ENCODE assay signal across 10 cellular contexts in genomic region chr22:38312261-38312800, GRCh38. TPM values are rescaled to one million over a fixed set of nuclear protein-coding genes. Genes with fewer than 3 reads are reported as not detected.
DNase-seq lines count a peak whose midpoint lies in the region; ATAC-seq, FAIRE-seq and TF ChIP-seq lines count a peak whose summit lies in the region.
"Had no signal": no experiment of that assay in that cellular context is flagged by ENCODE, and none has a peak within 500 bp of the region (broad histone marks: within the 10 kb centered on the region; RNA-seq: fewer than 3 reads in every experiment).

No MANE protein-coding gene starts in this region.

- no peaks in the 10 kb centered on the region for H3K9me3 Mint-ChIP-seq in CD4-positive, alpha-beta T cell

- H3K27me3 ChIP-seq in CD4-positive, alpha-beta T cell (ENCODE audit: control insufficient read depth, insufficient read depth, low read length), result no peaks in the 10 kb centered on the region
- H3K27me3 ChIP-seq in H1 (replicated peaks in 1 of 4; ENCODE audit: control insufficient read depth in 3 of 4, extremely low read depth in 1 of 4, insufficient read depth in 3 of 4, low read length in 3 of 4) (no peaks in the 10 kb centered on the region), ovary (no peaks in the 10 kb centered on the region)

- TF ChIP-seq POLR2A in H1 (IDR thresholded peaks at IDR 0.05; ENCODE audit: control extremely low read depth in 1 of 2, low read depth in 2 of 2, low read length in 2 of 2), result no peak
- no peak for TF ChIP-seq POLR2A in ovary (IDR thresholded peaks at IDR 0.05)
- no peak for TF ChIP-seq POLR2A in GM12892 (IDR thresholded peaks at IDR 0.05; ENCODE audit: low read depth, low read length)

- no peak overlapping the region for H3K4me3 Mint-ChIP-seq in CD4-positive, alpha-beta T cell

- no peak overlapping the region for H3K27ac ChIP-seq in CD4-positive, alpha-beta T cell (ENCODE audit: low read depth, low read length)
- H3K27ac ChIP-seq in OCI-LY7 (ENCODE audit: low read depth, low read length, poor library complexity, severe bottlenecking) (peak overlapping the region; percentile 77), H1 (ENCODE audit: low read depth, low read length) (no peak overlapping the region), ovary (peak overlapping the region; percentile 95 to 97)

- no peak overlapping the region for H3K9ac ChIP-seq in H1 (replicated peaks in 1 of 4; ENCODE audit: extremely low read depth in 1 of 4, low read depth in 3 of 4, low read length in 3 of 4)

- peak overlapping the region; percentile 11; the same call in 1 of the 2 replicates for H3K18ac ChIP-seq in H1 (ENCODE audit: extremely low read depth, low read length)

- ATAC-seq in CD4-positive, alpha-beta T cell (ENCODE audit: poor library complexity), result no peak

- no peak overlapping the region for H3K4ac ChIP-seq in H1 (replicated peaks; ENCODE audit: insufficient read length, low read depth, low read length)

- peaks cover 76% of the 10 kb centered on the region for H3K4me1 Mint-ChIP-seq in CD4-positive, alpha-beta T cell (ENCODE audit: low read depth)

- no peak overlapping the region for H3K56ac ChIP-seq in H1 (replicated peaks; ENCODE audit: insufficient read length, low read depth, low read length)

- H3K27ac Mint-ChIP-seq in CD4-positive, alpha-beta T cell, result peak overlapping the region; percentile 99

- H3K27me3 Mint-ChIP-seq in CD4-positive, alpha-beta T cell, result no peaks in the 10 kb centered on the region

- H4K5ac ChIP-seq in H1 (ENCODE audit: insufficient read length, low read depth, low read length), result no peak overlapping the region

- no peak overlapping the region for H2BK20ac ChIP-seq in H1 (ENCODE audit: low read length)

- peaks cover 65% of the 10 kb centered on the region for H3K4me1 ChIP-seq in OCI-LY7 (ENCODE audit: insufficient read depth, low read length, poor library complexity, severe bottlenecking)
- H3K4me1 ChIP-seq in H1 (replicated peaks in 1 of 4; ENCODE audit: control insufficient read depth in 3 of 4, insufficient read depth in 4 of 4, low read length in 3 of 4), result peaks cover 7 to 35% (median 26%) of the 10 kb centered on the region in 4 experiments
- peaks cover 27% of the 10 kb centered on the region for H3K4me1 ChIP-seq in ovary (ENCODE audit: insufficient read depth)

- TF ChIP-seq EP300 in H1 (IDR thresholded peaks at IDR 0.05; ENCODE audit: borderline replicate concordance in 1 of 2, low read depth in 2 of 2, low read length in 2 of 2) (no peak), ovary (IDR thresholded peaks at IDR 0.05) (no peak)

- H3K9me2 ChIP-seq in OCI-LY7 (ENCODE audit: insufficient read depth, low read length), result no peaks in the 10 kb centered on the region

- H3K23me2 ChIP-seq in H1 (ENCODE audit: low read depth, low read length), result peaks cover 6% of the 10 kb centered on the region; the same call in 1 of the 2 replicates

- H3K4me2 ChIP-seq in OCI-LY7 (ENCODE audit: low read length), result 0 out of 2 replicates have a peak overlapping the region, but pooled peaks have one; percentile 4
- no peak overlapping the region; a peak in 1 of 4 replicates for H3K4me2 ChIP-seq in H1 (ENCODE audit: insufficient read depth in 1 of 2, low read depth in 2 of 2, low read length in 2 of 2)

- H3K9me3 ChIP-seq in CD4-positive, alpha-beta T cell (ENCODE audit: control insufficient read depth, low read length), result no peaks in the 10 kb centered on the region
- H3K9me3 ChIP-seq in OCI-LY7 (ENCODE audit: low read length), result no peaks in the 10 kb centered on the region
- no peaks in the 10 kb centered on the region for H3K9me3 ChIP-seq in H1 (ENCODE audit: insufficient read depth in 2 of 2, low read depth in 1 of 2, low read length in 1 of 2)
- no peaks in the 10 kb centered on the region for H3K9me3 ChIP-seq in ovary

- H3K14ac ChIP-seq in H1 (ENCODE audit: insufficient read length), result no peak overlapping the region

- no TSS peak for BruUV-seq in OCI-LY7 (replicated peaks; lab: Mats Ljungman, UMichigan)

- intact Hi-C loops in CD4-positive, alpha-beta T cell (cut with DNase I, micrococcal nuclease), result no loop called here
- intact Hi-C loops in OCI-LY7 (cut with micrococcal nuclease; ENCODE audit: unreplicated experiment) (no loop called here), ovary (cut with DNase I) (loop anchor here in 2 of 4 donors (5.0 to 10.0 kb wide), 2 partner anchors 40 to 192 kb away; partner anchors contain the start of genes DDX17 (in 1 of the 2) and TMEM184B (in 1 of the 2))

- H3K23ac ChIP-seq in H1 (ENCODE audit: insufficient read length), result no peak overlapping the region

- peak overlapping the region; percentile 59; the same call in 1 of the 2 replicates for H2AK5ac ChIP-seq in H1 (ENCODE audit: low read depth, low read length)

- peak overlapping the region; percentile 20 for H4K91ac ChIP-seq in H1 (replicated peaks; ENCODE audit: insufficient read length, low read length)

- no peak overlapping the region for H2BK15ac ChIP-seq in H1 (ENCODE audit: low read length)

- TF ChIP-seq CTCF in CD4-positive, alpha-beta T cell (IDR thresholded peaks at IDR 0.05), result no peak
- TF ChIP-seq CTCF in OCI-LY7 (conservative IDR thresholded peaks at IDR 0.05; ENCODE audit: low read length), result no peak
- no peak for TF ChIP-seq CTCF in H1 (IDR thresholded peaks at IDR 0.05; ENCODE audit: control extremely low read depth in 1 of 3, insufficient read depth in 1 of 3, low read depth in 1 of 3, low read length in 3 of 3)
- no peak for TF ChIP-seq CTCF in ovary (IDR thresholded peaks at IDR 0.05)

- peaks cover 65% of the 10 kb centered on the region for H3K36me3 ChIP-seq in OCI-LY7 (ENCODE audit: insufficient read depth, low read length)
- peaks cover 19 to 65% (median 26%) of the 10 kb centered on the region in 4 experiments; a peak in 6 of 8 replicates for H3K36me3 ChIP-seq in H1 (ENCODE audit: control insufficient read depth in 2 of 4, insufficient read depth in 4 of 4, low read length in 3 of 4)
- H3K36me3 ChIP-seq in ovary, result no peaks in the 10 kb centered on the region

- H2BK12ac ChIP-seq in H1 (ENCODE audit: low read depth, low read length), result no peak overlapping the region

- POLR2A ChIA-PET in CD4-positive, alpha-beta T cell (lab: Charles Lee), result no interaction called here
- POLR2A ChIA-PET in OCI-LY7 (lab: Charles Lee) (interaction anchor here (0.5 to 1.3 kb wide), 3 partner anchors 12 to 106 kb away, joined by 3 to 5 read pairs (median 3); no protein-coding TSS in a partner anchor), H1 (lab: Charles Lee; ENCODE audit: partially characterized antibody) (interaction anchor here (1.0 to 7.6 kb wide), 7 partner anchors 9 to 37 kb away, joined by 4 to 77 read pairs (median 5); no protein-coding TSS in a partner anchor)

- H4K20me1 ChIP-seq in OCI-LY7 (ENCODE audit: insufficient read depth, low read length) (peaks cover 21% of the 10 kb centered on the region; the same call in 1 of the 2 replicates), H1 (replicated peaks in 1 of 2; ENCODE audit: control insufficient read depth in 1 of 2, insufficient read depth in 2 of 2, low read length in 2 of 2) (peaks cover 59 to 69% of the 10 kb centered on the region in 2 experiments)

- no peak overlapping the region for H3K4me3 ChIP-seq in OCI-LY7 (ENCODE audit: low read depth, low read length, poor library complexity, severe bottlenecking)
- H3K4me3 ChIP-seq in H1 (ENCODE audit: extremely low read depth in 1 of 4, insufficient read depth in 2 of 4, low read depth in 3 of 4, low read length in 4 of 4), result no peak overlapping the region
- no peak overlapping the region for H3K4me3 ChIP-seq in ovary

- no peak for TF ChIP-seq RAD21 in H1 (IDR thresholded peaks at IDR 0.05 in 1 of 2, conservative IDR thresholded peaks at IDR 0.05 in 1 of 2; ENCODE audit: low read depth in 2 of 2, low read length in 2 of 2)

- peak overlapping the region; percentile 72; the same call in 1 of the 2 replicates for H2BK5ac ChIP-seq in H1 (ENCODE audit: low read depth, low read length)

- H2AFZ ChIP-seq in OCI-LY7 (ENCODE audit: low read length), result no peak overlapping the region
- no peak overlapping the region for H2AFZ ChIP-seq in H1 (ENCODE audit: low read length)

- peaks cover 29% of the 10 kb centered on the region for H3K79me1 ChIP-seq in H1 (ENCODE audit: low read depth, low read length)

- H3K36me3 Mint-ChIP-seq in CD4-positive, alpha-beta T cell (ENCODE audit: low read depth), result peaks cover 21% of the 10 kb centered on the region

- no peak for DNase-seq in CD4-positive, alpha-beta T cell
- DNase-seq in OCI-LY7 (ENCODE audit: low spot score) (no peak), H1 (ENCODE audit: low read depth in 1 of 2, low spot score in 2 of 2) (no peak), ovary (peak in 1 of 5 donors; percentile 31), GM12892 (ENCODE audit: insufficient read length) (no peak), islet precursor cell (no peak), GF-D8 (lab: John Stamatoyannopoulos, UW) (no peak), anterior cingulate cortex (lab: John Stamatoyannopoulos, UW) (no peak)
- DNase-seq: DMS79 treated with DMSO at 0.1 percent for 48 hours, NCI-H1436 had no signal

- no peak overlapping the region for H2BK120ac ChIP-seq in H1 (replicated peaks; ENCODE audit: low read depth, low read length)

- no peak for FAIRE-seq in H1 (lab: Jason Lieb, UNC)
- no peak for FAIRE-seq in GM12892 (lab: Jason Lieb, UNC)

- no peak overlapping the region for H4K8ac ChIP-seq in H1 (ENCODE audit: extremely low read depth, insufficient read depth, low read length)

- H3K79me2 ChIP-seq in OCI-LY7 (ENCODE audit: insufficient read depth, low read depth, low read length) (peaks cover 88% of the 10 kb centered on the region), H1 (ENCODE audit: control insufficient read depth in 1 of 2, insufficient read depth in 2 of 2, low read length in 2 of 2) (peaks cover 76 to 97% of the 10 kb centered on the region in 2 experiments)

- WGBS in H1 (ENCODE audit: extremely low coverage in 1 of 2, insufficient coverage in 1 of 2, insufficient read length in 1 of 2, insufficient replicate concordance in 2 of 2, low coverage in 1 of 2, low lambda C conversion rate in 2 of 2, missing lambda C conversion rate in 1 of 2), 2 experiments, result 96% methylated on average over 7 of the region's 7 CpGs; no CpG with 5 or more reads in 1 of the 2 experiments
- WGBS in ovary, 3 donors, result 77 to 84% (median 78%) methylated on average over 7 of the region's 7 CpGs

- CTCF ChIA-PET in CD4-positive, alpha-beta T cell (lab: Charles Lee), result interaction anchor here (1.6 kb wide), 1 partner anchor 14 kb away, joined by 3 read pairs; no protein-coding TSS in a partner anchor
- CTCF ChIA-PET in OCI-LY7 (lab: Charles Lee; ENCODE audit: unreplicated experiment) (no interaction called here), H1 (lab: Charles Lee; ENCODE audit: partially characterized antibody) (interaction anchor here (1.2 to 4.4 kb wide), 4 partner anchors 13 to 260 kb away, joined by 4 to 24 read pairs (median 6); no protein-coding TSS in a partner anchor)

RNA-seq across cellular contexts. Expression of gene CSNK1E, which starts 4.9 kb away (rescaled TPM):
- total RNA-seq in CD4-positive, alpha-beta T cell, result 100 to 1,000 TPM; 208 to 217 TPM
- 152 and 182 TPM in 2 replicates for total RNA-seq in OCI-LY7 (2014; rRNA removed; shearing (Covaris generic))
- total RNA-seq in OCI-LY7 (2022) (203 and 211 TPM in 2 replicates), ovary (100 to 1,000 TPM in 5 of 7 donors, 10 to 100 TPM in 2; 73.2 to 161 (median 105) TPM)
- 244 and 247 TPM in 2 replicates for total RNA-seq in H1 (2021; fragmentation: NEBNext Ultra II Directional; extraction: Animal tissue kit (Norgen Biotek cat#: 25700))
- polyA plus RNA-seq in H1 (2011; rRNA removed) (263 and 387 TPM in 2 replicates), ovary (100 to 1,000 TPM in 1 of 2 donors, 10 to 100 TPM in 1; 61.4 to 135 TPM)
- 335 TPM for polyA plus RNA-seq in H1 (2011; cell fraction: cytosol; rRNA removed)
- 537 TPM for polyA plus RNA-seq in H1 (2011; cell fraction: nucleus; rRNA removed)
- 185 to 231 TPM (median 213 TPM) in 4 replicates for polyA plus RNA-seq in H1 (2012, experiment 1 of 2)
- 133 TPM for polyA plus RNA-seq in H1 (2012, experiment 2 of 2)
- 177 TPM for polyA plus RNA-seq in H1 (2013, experiment 1 of 2)
- polyA plus RNA-seq in H1 (2013, experiment 2 of 2), result 168 TPM
- polyA minus RNA-seq in H1 (2011; rRNA and poly(A)+ RNA removed), result 183 and 358 TPM in 2 replicates
- polyA minus RNA-seq in H1 (2011; cell fraction: cytosol; rRNA and poly(A)+ RNA removed), result 170 TPM
- polyA minus RNA-seq in H1 (2011; cell fraction: nucleus; rRNA and poly(A)+ RNA removed), result 213 TPM
- 53.9 TPM for polyA plus RNA-seq in GM12892 (2012; ENCODE audit: missing spikeins)

RNA-seq across cellular contexts. Expression of gene TMEM184B, which starts 39.5 kb away (rescaled TPM):
- total RNA-seq in CD4-positive, alpha-beta T cell, result 10 to 100 TPM; 49.3 to 50.1 TPM
- total RNA-seq in OCI-LY7 (2014; rRNA removed; shearing (Covaris generic)), result 11.1 and 19.1 TPM in 2 replicates
- total RNA-seq in OCI-LY7 (2022), result 37.8 and 50.2 TPM in 2 replicates
- 79.9 and 81.0 TPM in 2 replicates for total RNA-seq in H1 (2021; fragmentation: NEBNext Ultra II Directional; extraction: Animal tissue kit (Norgen Biotek cat#: 25700))
- polyA plus RNA-seq in H1 (2011; rRNA removed), result 41.6 and 70.6 TPM in 2 replicates
- polyA plus RNA-seq in H1 (2011; cell fraction: cytosol; rRNA removed), result 29.5 TPM
- polyA plus RNA-seq in H1 (2011; cell fraction: nucleus; rRNA removed), result 55.9 TPM
- 34.1 to 60.3 TPM (median 56.8 TPM) in 4 replicates for polyA plus RNA-seq in H1 (2012, experiment 1 of 2)
- polyA plus RNA-seq in H1 (2012, experiment 2 of 2), result 49.3 TPM
- polyA plus RNA-seq in H1 (2013, experiment 1 of 2), result 57.6 TPM
- polyA plus RNA-seq in H1 (2013, experiment 2 of 2), result 64.6 TPM
- polyA minus RNA-seq in H1 (2011; rRNA and poly(A)+ RNA removed), result 31.7 and 53.2 TPM in 2 replicates
- polyA minus RNA-seq in H1 (2011; cell fraction: cytosol; rRNA and poly(A)+ RNA removed), result 60.0 TPM
- polyA minus RNA-seq in H1 (2011; cell fraction: nucleus; rRNA and poly(A)+ RNA removed), result 32.2 TPM
- 10 to 100 TPM; 24.9 to 48.3 (median 38.6) TPM for total RNA-seq in ovary
- polyA plus RNA-seq in ovary, result 10 to 100 TPM; 15.3 to 30.3 TPM
- polyA plus RNA-seq in GM12892 (2012; ENCODE audit: missing spikeins), result 3.6 TPM

Comparison
In these comparisons a context has a peak if more than half of its experiments do, and no peak if none do; other contexts are left out.
1. H3K27ac ChIP-seq: peak in OCI-LY7 (single experiment) and ovary (2 of 2); none in CD4-positive, alpha-beta T cell (single experiment) and H1 (single experiment).